30 cellular contexts compared by ENCODE assay signal in the genomic region with DNA sequence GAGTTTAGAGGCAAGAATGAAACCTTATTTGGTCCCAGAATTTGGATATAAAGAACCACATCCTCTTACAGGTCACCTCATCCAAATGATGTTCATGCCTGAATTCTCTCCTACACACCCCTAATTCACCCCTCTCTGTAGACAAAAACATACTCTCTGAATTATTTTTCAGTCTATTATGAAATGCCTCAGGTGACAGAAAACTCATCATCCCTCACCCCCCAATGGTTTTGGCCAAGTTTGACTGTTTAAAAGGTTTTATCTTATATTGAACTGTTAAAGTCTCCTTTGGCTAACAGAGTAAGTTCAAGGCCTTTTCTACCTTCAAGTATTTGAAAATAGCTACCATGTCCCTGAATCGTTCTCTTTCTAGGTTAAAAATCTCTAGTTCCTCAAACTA. TPM values are rescaled to one million over a fixed set of nuclear protein-coding genes. Genes with fewer than 3 reads are reported as not detected.
DNase-seq lines count a peak whose midpoint lies in the region; ATAC-seq lines count a peak whose summit lies in the region.
"Had no signal": no experiment of that assay in that cellular context is flagged by ENCODE, and none has a peak within 500 bp of the region (broad histone marks: within the 10 kb centered on the region; RNA-seq: fewer than 3 reads in every experiment).

No MANE protein-coding gene starts in this region.

- peaks cover 5% of the 10 kb centered on the region for H3K36me3 Mint-ChIP-seq in stimulated activated naive CD8-positive, alpha-beta T cell treated with anti-CD3 and anti-CD28 coated beads, Interleukin-15, Interleukin-2, amounts not matched to agents 100 ng/mL and 50 ng/mL, for 24 hours (ENCODE audit: low read depth)
- peaks cover 9% of the 10 kb centered on the region for H3K36me3 Mint-ChIP-seq in IgD-negative memory B cell
- H3K36me3 Mint-ChIP-seq in activated T-helper 17 cell treated with anti-CD3 and anti-CD28 coated beads, Interleukin-2, amount 50 U/mL, for 72 hours (ENCODE audit: low read depth) = no peaks in the 10 kb centered on the region
- H3K36me3 Mint-ChIP-seq: brain; CD4-positive, CD25-positive, alpha-beta regulatory T cell had no signal

- peaks cover 12% of the 10 kb centered on the region for H3K9me3 Mint-ChIP-seq in stimulated activated naive CD8-positive, alpha-beta T cell treated with anti-CD3 and anti-CD28 coated beads, Interleukin-15, Interleukin-2, amounts not matched to agents 100 ng/mL and 50 ng/mL, for 24 hours
- no peaks in the 10 kb centered on the region for H3K9me3 Mint-ChIP-seq in IgD-negative memory B cell
- H3K9me3 Mint-ChIP-seq in activated T-helper 17 cell treated with anti-CD3 and anti-CD28 coated beads, Interleukin-2, amount 50 U/mL, for 72 hours = peaks cover 13% of the 10 kb centered on the region

- no peak for DNase-seq in stimulated activated naive CD8-positive, alpha-beta T cell treated with anti-CD3 and anti-CD28 coated beads, Interleukin-15, Interleukin-2, amounts not matched to agents 100 U/mL and 50 U/mL, for 24 hours
- DNase-seq in NCI-H2196 treated with DMSO at 0.1 percent for 48 hours (lab: John Stamatoyannopoulos, UW; ENCODE audit: unreplicated experiment) = no peak
- DNase-seq: activated naive CD4-positive, alpha-beta T cell treated with Interleukin-2 at 50 U/mL for 16 hours; activated T-cell treated with anti-CD3 and anti-CD28 coated beads, Interleukin-2, amount 50 U/mL, for 72 hours; CD4-positive, CD25-positive, alpha-beta regulatory T cell; cerebellar nuclear complex; esophagus squamous epithelium; foreskin keratinocyte; heart left ventricle; islet precursor cell; left lung; mesenchymal stem cell; NCI-H1048; NCI-H187; posterior cingulate gyrus; right cardiac atrium; spleen; stimulated activated CD4-positive, alpha-beta T cell treated with anti-CD3 and anti-CD28 coated beads, Interleukin-2, amount 100 ng/mL, for 24 hours; T-helper 17 cell; trophoblast cell had no signal

- peak overlapping the region; percentile 34 for H3K27ac Mint-ChIP-seq in stimulated activated naive CD8-positive, alpha-beta T cell treated with anti-CD3 and anti-CD28 coated beads, Interleukin-15, Interleukin-2, amounts not matched to agents 100 ng/mL and 50 ng/mL, for 24 hours
- peak overlapping the region; percentile 75 to 91 (median 86) for H3K27ac Mint-ChIP-seq in IgD-negative memory B cell
- peak overlapping the region; percentile 43 for H3K27ac Mint-ChIP-seq in activated T-helper 17 cell treated with anti-CD3 and anti-CD28 coated beads, Interleukin-2, amount 50 U/mL, for 72 hours
- H3K27ac Mint-ChIP-seq: activated T-cell treated with anti-CD3 and anti-CD28 coated beads, Interleukin-2, amount 50 U/mL, for 72 hours; brain; T-helper 17 cell had no signal

- ATAC-seq in stimulated activated naive CD8-positive, alpha-beta T cell treated with anti-CD3 and anti-CD28 coated beads, Interleukin-15, Interleukin-2, amounts not matched to agents 100 U/mL and 50 U/mL, for 24 hours = no peak
- ATAC-seq in activated T-helper 17 cell treated with anti-CD3 and anti-CD28 coated beads, Interleukin-2, amount 50 U/mL, for 72 hours (replicated peaks) = no peak
- ATAC-seq in HG03196 (IDR thresholded peaks at IDR 0.05; ENCODE audit: unreplicated experiment) (no peak), HG02840 (IDR thresholded peaks at IDR 0.05; ENCODE audit: low FRiP score, unreplicated experiment) (no peak)
- ATAC-seq: activated T-cell treated with anti-CD3 and anti-CD28 coated beads, Interleukin-2, amount 50 U/mL, for 72 hours; foreskin keratinocyte; heart left ventricle; left lung; right cardiac atrium; T-helper 17 cell had no signal

- peaks cover 84% of the 10 kb centered on the region for H3K4me1 Mint-ChIP-seq in stimulated activated naive CD8-positive, alpha-beta T cell treated with anti-CD3 and anti-CD28 coated beads, Interleukin-15, Interleukin-2, amounts not matched to agents 100 ng/mL and 50 ng/mL, for 24 hours (ENCODE audit: low read depth)
- H3K4me1 Mint-ChIP-seq in IgD-negative memory B cell = peaks cover 44 to 60% (median 55%) of the 10 kb centered on the region in 3 donors
- H3K4me1 Mint-ChIP-seq in activated T-helper 17 cell treated with anti-CD3 and anti-CD28 coated beads, Interleukin-2, amount 50 U/mL, for 72 hours = peaks cover 41% of the 10 kb centered on the region

- no peaks in the 10 kb centered on the region for H3K27me3 Mint-ChIP-seq in stimulated activated naive CD8-positive, alpha-beta T cell treated with anti-CD3 and anti-CD28 coated beads, Interleukin-15, Interleukin-2, amounts not matched to agents 100 ng/mL and 50 ng/mL, for 24 hours
- peaks cover 2% of the 10 kb centered on the region for H3K27me3 Mint-ChIP-seq in IgD-negative memory B cell
- no peaks in the 10 kb centered on the region for H3K27me3 Mint-ChIP-seq in activated T-helper 17 cell treated with anti-CD3 and anti-CD28 coated beads, Interleukin-2, amount 50 U/mL, for 72 hours
- H3K27me3 Mint-ChIP-seq: brain; CD4-positive, CD25-positive, alpha-beta regulatory T cell; T-helper 17 cell had no signal

- H3K4me3 Mint-ChIP-seq in stimulated activated naive CD8-positive, alpha-beta T cell treated with anti-CD3 and anti-CD28 coated beads, Interleukin-15, Interleukin-2, amounts not matched to agents 100 ng/mL and 50 ng/mL, for 24 hours = no peak overlapping the region
- H3K4me3 Mint-ChIP-seq in IgD-negative memory B cell = peak overlapping the region; percentile 41 to 95 (median 88)
- peak overlapping the region; percentile 0 for H3K4me3 Mint-ChIP-seq in activated T-helper 17 cell treated with anti-CD3 and anti-CD28 coated beads, Interleukin-2, amount 50 U/mL, for 72 hours
- H3K4me3 Mint-ChIP-seq: activated T-cell treated with anti-CD3 and anti-CD28 coated beads, Interleukin-2, amount 50 U/mL, for 72 hours; brain; T-helper 17 cell had no signal

RNA-seq across cellular contexts. Expression of a gene that starts 2.3 kb away (rescaled TPM):
- polyA plus RNA-seq in IgD-negative memory B cell = 99.1 TPM
- under 1 TPM; 0.08 to 0.80 TPM for total RNA-seq in activated T-helper 17 cell treated with anti-CD3 and anti-CD28 coated beads, Interleukin-2, amount 50 U/mL, for 72 hours
- total RNA-seq: CD4-positive, CD25-positive, alpha-beta regulatory T cell; Daoy; dermis microvascular lymphatic vessel endothelial cell; foreskin keratinocyte; NCI-H460; SK-MEL-5 had no signal
- polyA plus RNA-seq: foreskin keratinocyte had no signal

Comparison
In these comparisons a context has a peak if more than half of its experiments do, and no peak if none do; other contexts are left out.
1. H3K27ac Mint-ChIP-seq: peak in every context shown above with its lines; median percentile 86 in IgD-negative memory B cell; 43 in activated T-helper 17 cell treated with anti-CD3 and anti-CD28 coated beads, Interleukin-2, amount 50 U/mL, for 72 hours; 34 in stimulated activated naive CD8-positive, alpha-beta T cell treated with anti-CD3 and anti-CD28 coated beads, Interleukin-15, Interleukin-2, amounts not matched to agents 100 ng/mL and 50 ng/mL, for 24 hours.